ENCODE assay signal across 2 cellular contexts in the genomic region with DNA sequence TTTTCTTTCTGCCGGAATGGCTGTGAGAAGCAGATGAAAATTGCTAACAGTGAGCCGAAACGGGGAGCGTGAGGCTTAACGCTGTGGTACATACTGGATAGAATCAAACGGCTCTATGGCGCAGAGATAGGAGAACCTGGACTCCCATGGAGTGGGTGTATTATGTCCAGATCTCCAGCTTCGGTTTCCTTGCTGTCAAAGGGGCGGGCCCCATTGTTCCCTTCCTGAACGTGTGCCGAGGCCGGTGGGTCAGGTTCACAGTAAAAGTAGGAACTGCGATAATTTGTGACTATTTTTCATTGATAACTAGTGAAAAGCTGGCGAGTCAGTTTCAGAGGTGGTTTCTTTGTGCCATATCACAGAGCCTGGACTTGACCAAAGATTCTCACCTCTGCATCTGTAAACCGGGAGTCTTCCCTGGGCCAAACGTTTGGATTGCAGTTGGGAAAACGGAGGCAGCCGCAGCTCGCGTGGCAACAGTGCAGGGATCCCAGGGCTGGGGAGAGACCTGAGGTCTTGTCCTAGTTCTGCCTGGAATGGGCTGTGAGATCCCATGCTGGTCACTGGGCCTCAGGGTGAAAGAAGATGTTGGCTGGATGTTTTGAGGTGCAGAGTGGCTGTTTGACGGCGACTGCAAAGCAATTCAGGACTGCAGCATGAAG.
TF ChIP-seq lines count a peak whose summit lies in the region.

No MANE protein-coding gene starts in this region.

TF ChIP-seq in SK-N-SH, 30 proteins besides CTCF, POLR2A, EP300 and RAD21 (continued from another document):
- TF ChIP-seq, protein P1, sequence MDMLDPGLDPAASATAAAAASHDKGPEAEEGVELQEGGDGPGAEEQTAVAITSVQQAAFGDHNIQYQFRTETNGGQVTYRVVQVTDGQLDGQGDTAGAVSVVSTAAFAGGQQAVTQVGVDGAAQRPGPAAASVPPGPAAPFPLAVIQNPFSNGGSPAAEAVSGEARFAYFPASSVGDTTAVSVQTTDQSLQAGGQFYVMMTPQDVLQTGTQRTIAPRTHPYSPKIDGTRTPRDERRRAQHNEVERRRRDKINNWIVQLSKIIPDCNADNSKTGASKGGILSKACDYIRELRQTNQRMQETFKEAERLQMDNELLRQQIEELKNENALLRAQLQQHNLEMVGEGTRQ (IDR thresholded peaks at IDR 0.05; ENCODE audit: borderline replicate concordance, low read depth, low read length), result no peak
- TF ChIP-seq GATA2 (CRISPR knock-in tag; IDR thresholded peaks at IDR 0.05) (no peak), EZH2phosphoT487 (IDR thresholded peaks at IDR 0.05; ENCODE audit: borderline replicate concordance, low read depth) (no peak), FOXJ3 (CRISPR knock-in tag; IDR thresholded peaks at IDR 0.05) (no peak), FOSL2 (IDR thresholded peaks at IDR 0.05; ENCODE audit: borderline replicate concordance, low read depth) (no peak), MXI1 (IDR thresholded peaks at IDR 0.05; ENCODE audit: low read depth, low read length) (no peak), JUND (IDR thresholded peaks at IDR 0.05) (no peak), NRF1 (IDR thresholded peaks at IDR 0.05; ENCODE audit: low read depth, low read length) (no peak), TEAD4 (IDR thresholded peaks at IDR 0.05; ENCODE audit: borderline replicate concordance, insufficient read depth) (no peak), FOXM1 (IDR thresholded peaks at IDR 0.05; ENCODE audit: low read depth) (no peak)
- TF ChIP-seq, protein P2, sequence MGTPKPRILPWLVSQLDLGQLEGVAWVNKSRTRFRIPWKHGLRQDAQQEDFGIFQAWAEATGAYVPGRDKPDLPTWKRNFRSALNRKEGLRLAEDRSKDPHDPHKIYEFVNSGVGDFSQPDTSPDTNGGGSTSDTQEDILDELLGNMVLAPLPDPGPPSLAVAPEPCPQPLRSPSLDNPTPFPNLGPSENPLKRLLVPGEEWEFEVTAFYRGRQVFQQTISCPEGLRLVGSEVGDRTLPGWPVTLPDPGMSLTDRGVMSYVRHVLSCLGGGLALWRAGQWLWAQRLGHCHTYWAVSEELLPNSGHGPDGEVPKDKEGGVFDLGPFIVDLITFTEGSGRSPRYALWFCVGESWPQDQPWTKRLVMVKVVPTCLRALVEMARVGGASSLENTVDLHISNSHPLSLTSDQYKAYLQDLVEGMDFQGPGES (IDR thresholded peaks at IDR 0.05; ENCODE audit: low read depth, low read length), result no peak
- TF ChIP-seq, protein P3, sequence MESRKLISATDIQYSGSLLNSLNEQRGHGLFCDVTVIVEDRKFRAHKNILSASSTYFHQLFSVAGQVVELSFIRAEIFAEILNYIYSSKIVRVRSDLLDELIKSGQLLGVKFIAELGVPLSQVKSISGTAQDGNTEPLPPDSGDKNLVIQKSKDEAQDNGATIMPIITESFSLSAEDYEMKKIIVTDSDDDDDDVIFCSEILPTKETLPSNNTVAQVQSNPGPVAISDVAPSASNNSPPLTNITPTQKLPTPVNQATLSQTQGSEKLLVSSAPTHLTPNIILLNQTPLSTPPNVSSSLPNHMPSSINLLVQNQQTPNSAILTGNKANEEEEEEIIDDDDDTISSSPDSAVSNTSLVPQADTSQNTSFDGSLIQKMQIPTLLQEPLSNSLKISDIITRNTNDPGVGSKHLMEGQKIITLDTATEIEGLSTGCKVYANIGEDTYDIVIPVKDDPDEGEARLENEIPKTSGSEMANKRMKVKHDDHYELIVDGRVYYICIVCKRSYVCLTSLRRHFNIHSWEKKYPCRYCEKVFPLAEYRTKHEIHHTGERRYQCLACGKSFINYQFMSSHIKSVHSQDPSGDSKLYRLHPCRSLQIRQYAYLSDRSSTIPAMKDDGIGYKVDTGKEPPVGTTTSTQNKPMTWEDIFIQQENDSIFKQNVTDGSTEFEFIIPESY (IDR thresholded peaks at IDR 0.05; ENCODE audit: borderline replicate concordance, low read depth), result no peak
- TF ChIP-seq, protein P4, sequence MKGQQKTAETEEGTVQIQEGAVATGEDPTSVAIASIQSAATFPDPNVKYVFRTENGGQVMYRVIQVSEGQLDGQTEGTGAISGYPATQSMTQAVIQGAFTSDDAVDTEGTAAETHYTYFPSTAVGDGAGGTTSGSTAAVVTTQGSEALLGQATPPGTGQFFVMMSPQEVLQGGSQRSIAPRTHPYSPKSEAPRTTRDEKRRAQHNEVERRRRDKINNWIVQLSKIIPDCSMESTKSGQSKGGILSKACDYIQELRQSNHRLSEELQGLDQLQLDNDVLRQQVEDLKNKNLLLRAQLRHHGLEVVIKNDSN (IDR thresholded peaks at IDR 0.05; ENCODE audit: borderline replicate concordance, low read depth), result no peak
- TF ChIP-seq, protein P5, sequence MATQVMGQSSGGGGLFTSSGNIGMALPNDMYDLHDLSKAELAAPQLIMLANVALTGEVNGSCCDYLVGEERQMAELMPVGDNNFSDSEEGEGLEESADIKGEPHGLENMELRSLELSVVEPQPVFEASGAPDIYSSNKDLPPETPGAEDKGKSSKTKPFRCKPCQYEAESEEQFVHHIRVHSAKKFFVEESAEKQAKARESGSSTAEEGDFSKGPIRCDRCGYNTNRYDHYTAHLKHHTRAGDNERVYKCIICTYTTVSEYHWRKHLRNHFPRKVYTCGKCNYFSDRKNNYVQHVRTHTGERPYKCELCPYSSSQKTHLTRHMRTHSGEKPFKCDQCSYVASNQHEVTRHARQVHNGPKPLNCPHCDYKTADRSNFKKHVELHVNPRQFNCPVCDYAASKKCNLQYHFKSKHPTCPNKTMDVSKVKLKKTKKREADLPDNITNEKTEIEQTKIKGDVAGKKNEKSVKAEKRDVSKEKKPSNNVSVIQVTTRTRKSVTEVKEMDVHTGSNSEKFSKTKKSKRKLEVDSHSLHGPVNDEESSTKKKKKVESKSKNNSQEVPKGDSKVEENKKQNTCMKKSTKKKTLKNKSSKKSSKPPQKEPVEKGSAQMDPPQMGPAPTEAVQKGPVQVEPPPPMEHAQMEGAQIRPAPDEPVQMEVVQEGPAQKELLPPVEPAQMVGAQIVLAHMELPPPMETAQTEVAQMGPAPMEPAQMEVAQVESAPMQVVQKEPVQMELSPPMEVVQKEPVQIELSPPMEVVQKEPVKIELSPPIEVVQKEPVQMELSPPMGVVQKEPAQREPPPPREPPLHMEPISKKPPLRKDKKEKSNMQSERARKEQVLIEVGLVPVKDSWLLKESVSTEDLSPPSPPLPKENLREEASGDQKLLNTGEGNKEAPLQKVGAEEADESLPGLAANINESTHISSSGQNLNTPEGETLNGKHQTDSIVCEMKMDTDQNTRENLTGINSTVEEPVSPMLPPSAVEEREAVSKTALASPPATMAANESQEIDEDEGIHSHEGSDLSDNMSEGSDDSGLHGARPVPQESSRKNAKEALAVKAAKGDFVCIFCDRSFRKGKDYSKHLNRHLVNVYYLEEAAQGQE (IDR thresholded peaks at IDR 0.05; ENCODE audit: low read depth, low read length), result no peak
TF ChIP-seq in SK-N-SH: peak in this region for 0.

TF ChIP-seq in SK-N-SH treated with all-trans-retinoic acid at 6 μM for 48 hours, 23 proteins besides CTCF, POLR2A, EP300 and RAD21 (continued from another document):
- TF ChIP-seq, protein P6, sequence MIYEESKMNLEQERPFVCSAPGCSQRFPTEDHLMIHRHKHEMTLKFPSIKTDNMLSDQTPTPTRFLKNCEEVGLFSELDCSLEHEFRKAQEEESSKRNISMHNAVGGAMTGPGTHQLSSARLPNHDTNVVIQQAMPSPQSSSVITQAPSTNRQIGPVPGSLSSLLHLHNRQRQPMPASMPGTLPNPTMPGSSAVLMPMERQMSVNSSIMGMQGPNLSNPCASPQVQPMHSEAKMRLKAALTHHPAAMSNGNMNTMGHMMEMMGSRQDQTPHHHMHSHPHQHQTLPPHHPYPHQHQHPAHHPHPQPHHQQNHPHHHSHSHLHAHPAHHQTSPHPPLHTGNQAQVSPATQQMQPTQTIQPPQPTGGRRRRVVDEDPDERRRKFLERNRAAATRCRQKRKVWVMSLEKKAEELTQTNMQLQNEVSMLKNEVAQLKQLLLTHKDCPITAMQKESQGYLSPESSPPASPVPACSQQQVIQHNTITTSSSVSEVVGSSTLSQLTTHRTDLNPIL (CRISPR knock-in tag; IDR thresholded peaks at IDR 0.05; ENCODE audit: low read depth), result no peak
- TF ChIP-seq, protein P7, sequence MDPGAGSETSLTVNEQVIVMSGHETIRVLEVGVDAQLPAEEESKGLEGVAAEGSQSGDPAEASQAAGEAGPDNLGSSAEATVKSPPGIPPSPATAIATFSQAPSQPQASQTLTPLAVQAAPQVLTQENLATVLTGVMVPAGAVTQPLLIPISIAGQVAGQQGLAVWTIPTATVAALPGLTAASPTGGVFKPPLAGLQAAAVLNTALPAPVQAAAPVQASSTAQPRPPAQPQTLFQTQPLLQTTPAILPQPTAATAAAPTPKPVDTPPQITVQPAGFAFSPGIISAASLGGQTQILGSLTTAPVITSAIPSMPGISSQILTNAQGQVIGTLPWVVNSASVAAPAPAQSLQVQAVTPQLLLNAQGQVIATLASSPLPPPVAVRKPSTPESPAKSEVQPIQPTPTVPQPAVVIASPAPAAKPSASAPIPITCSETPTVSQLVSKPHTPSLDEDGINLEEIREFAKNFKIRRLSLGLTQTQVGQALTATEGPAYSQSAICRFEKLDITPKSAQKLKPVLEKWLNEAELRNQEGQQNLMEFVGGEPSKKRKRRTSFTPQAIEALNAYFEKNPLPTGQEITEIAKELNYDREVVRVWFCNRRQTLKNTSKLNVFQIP (CRISPR knock-in tag; IDR thresholded peaks at IDR 0.05; ENCODE audit: borderline replicate concordance, low read depth), result no peak
- TF ChIP-seq OSR1 (CRISPR knock-in tag; IDR thresholded peaks at IDR 0.05), result no peak
- TF ChIP-seq BACH2 (CRISPR knock-in tag; IDR thresholded peaks at IDR 0.05; ENCODE audit: borderline replicate concordance), result no peak
- TF ChIP-seq, protein P8, sequence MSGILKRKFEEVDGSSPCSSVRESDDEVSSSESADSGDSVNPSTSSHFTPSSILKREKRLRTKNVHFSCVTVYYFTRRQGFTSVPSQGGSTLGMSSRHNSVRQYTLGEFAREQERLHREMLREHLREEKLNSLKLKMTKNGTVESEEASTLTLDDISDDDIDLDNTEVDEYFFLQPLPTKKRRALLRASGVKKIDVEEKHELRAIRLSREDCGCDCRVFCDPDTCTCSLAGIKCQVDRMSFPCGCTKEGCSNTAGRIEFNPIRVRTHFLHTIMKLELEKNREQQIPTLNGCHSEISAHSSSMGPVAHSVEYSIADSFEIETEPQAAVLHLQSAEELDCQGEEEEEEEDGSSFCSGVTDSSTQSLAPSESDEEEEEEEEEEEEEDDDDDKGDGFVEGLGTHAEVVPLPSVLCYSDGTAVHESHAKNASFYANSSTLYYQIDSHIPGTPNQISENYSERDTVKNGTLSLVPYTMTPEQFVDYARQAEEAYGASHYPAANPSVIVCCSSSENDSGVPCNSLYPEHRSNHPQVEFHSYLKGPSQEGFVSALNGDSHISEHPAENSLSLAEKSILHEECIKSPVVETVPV (CRISPR knock-in tag; IDR thresholded peaks at IDR 0.05), result no peak
- no peak for TF ChIP-seq ZFP3 (CRISPR knock-in tag; IDR thresholded peaks at IDR 0.05)
- TF ChIP-seq RARB (CRISPR knock-in tag; IDR thresholded peaks at IDR 0.05), result no peak
- TF ChIP-seq ZNF70 (CRISPR knock-in tag; IDR thresholded peaks at IDR 0.05), result no peak
- TF ChIP-seq, protein P9, sequence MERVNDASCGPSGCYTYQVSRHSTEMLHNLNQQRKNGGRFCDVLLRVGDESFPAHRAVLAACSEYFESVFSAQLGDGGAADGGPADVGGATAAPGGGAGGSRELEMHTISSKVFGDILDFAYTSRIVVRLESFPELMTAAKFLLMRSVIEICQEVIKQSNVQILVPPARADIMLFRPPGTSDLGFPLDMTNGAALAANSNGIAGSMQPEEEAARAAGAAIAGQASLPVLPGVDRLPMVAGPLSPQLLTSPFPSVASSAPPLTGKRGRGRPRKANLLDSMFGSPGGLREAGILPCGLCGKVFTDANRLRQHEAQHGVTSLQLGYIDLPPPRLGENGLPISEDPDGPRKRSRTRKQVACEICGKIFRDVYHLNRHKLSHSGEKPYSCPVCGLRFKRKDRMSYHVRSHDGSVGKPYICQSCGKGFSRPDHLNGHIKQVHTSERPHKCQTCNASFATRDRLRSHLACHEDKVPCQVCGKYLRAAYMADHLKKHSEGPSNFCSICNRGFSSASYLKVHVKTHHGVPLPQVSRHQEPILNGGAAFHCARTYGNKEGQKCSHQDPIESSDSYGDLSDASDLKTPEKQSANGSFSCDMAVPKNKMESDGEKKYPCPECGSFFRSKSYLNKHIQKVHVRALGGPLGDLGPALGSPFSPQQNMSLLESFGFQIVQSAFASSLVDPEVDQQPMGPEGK (CRISPR knock-in tag; IDR thresholded peaks at IDR 0.05; ENCODE audit: borderline replicate concordance), result no peak
- TF ChIP-seq ESRRG (CRISPR knock-in tag; IDR thresholded peaks at IDR 0.05), result no peak
- TF ChIP-seq TOX (CRISPR knock-in tag; IDR thresholded peaks at IDR 0.05; ENCODE audit: borderline replicate concordance), result no peak
- TF ChIP-seq, protein P10, sequence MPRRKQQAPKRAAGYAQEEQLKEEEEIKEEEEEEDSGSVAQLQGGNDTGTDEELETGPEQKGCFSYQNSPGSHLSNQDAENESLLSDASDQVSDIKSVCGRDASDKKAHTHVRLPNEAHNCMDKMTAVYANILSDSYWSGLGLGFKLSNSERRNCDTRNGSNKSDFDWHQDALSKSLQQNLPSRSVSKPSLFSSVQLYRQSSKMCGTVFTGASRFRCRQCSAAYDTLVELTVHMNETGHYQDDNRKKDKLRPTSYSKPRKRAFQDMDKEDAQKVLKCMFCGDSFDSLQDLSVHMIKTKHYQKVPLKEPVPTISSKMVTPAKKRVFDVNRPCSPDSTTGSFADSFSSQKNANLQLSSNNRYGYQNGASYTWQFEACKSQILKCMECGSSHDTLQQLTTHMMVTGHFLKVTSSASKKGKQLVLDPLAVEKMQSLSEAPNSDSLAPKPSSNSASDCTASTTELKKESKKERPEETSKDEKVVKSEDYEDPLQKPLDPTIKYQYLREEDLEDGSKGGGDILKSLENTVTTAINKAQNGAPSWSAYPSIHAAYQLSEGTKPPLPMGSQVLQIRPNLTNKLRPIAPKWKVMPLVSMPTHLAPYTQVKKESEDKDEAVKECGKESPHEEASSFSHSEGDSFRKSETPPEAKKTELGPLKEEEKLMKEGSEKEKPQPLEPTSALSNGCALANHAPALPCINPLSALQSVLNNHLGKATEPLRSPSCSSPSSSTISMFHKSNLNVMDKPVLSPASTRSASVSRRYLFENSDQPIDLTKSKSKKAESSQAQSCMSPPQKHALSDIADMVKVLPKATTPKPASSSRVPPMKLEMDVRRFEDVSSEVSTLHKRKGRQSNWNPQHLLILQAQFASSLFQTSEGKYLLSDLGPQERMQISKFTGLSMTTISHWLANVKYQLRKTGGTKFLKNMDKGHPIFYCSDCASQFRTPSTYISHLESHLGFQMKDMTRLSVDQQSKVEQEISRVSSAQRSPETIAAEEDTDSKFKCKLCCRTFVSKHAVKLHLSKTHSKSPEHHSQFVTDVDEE (CRISPR knock-in tag; IDR thresholded peaks at IDR 0.05), result no peak
- TF ChIP-seq ZNF8 (CRISPR knock-in tag; IDR thresholded peaks at IDR 0.05), result no peak
- no peak for TF ChIP-seq GLIS3 (CRISPR knock-in tag; IDR thresholded peaks at IDR 0.05)
- TF ChIP-seq ZNF565 (CRISPR knock-in tag; conservative IDR thresholded peaks at IDR 0.05; ENCODE audit: low read depth), result no peak
- no peak for TF ChIP-seq ARNTL (CRISPR knock-in tag; IDR thresholded peaks at IDR 0.05; ENCODE audit: borderline replicate concordance, low read depth)
